ENCODE assay signal across 8 cellular contexts in the genomic region with DNA sequence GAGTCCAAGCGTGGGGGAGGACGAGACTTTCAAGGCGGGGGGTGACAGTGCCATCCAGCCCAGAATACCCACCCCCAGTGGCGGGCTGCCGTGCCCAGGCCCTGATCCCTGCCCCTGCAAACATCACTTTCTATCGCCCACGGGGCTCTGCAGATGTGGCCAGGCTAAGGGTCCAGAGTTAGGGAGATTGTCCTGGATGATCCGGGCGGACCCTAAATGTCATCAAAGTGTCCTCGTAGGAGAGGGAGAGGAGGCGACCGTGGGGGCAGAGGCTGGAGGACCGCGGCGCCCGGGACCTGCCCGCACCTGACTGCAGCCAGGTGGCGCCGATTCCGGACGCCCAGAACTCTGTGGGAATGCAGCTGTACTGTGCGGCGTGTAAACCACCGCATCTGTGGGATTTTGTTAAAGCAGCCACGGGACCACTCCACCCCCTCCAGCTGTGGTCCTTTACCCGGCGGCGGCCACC. TPM values are rescaled to one million over a fixed set of nuclear protein-coding genes. Genes with fewer than 3 reads are reported as not detected.
DNase-seq lines count a peak whose midpoint lies in the region; ATAC-seq, FAIRE-seq and TF ChIP-seq lines count a peak whose summit lies in the region.

No MANE protein-coding gene starts in this region.

- H3K4me3 ChIP-seq in keratinocyte (ENCODE audit: control insufficient read depth in 2 of 3, extremely low read depth in 1 of 3, insufficient read depth in 2 of 3, low read depth in 1 of 3, low read length in 3 of 3): peak overlapping the region; percentile 15 to 72 (median 35)

- peak; percentile 6 for ATAC-seq in HG03280 (IDR thresholded peaks at IDR 0.05; ENCODE audit: unreplicated experiment)
- peak; percentile 15 for ATAC-seq in activated naive CD8-positive, alpha-beta T cell treated with anti-CD3 and anti-CD28 coated beads, Interleukin-2, amount 10 ng/mL, durations not matched to agents 7 days and 5 days (ENCODE audit: low read depth)
- peak; percentile 53 for ATAC-seq in stimulated activated naive CD8-positive, alpha-beta T cell treated with anti-CD3 and anti-CD28 coated beads, Interleukin-15, amount 100 ng/mL, for 72 hours

- H3K9me3 ChIP-seq in keratinocyte (ENCODE audit: control insufficient read depth, low read depth, low read length): no peaks in the 10 kb centered on the region

- H4K20me1 ChIP-seq in keratinocyte (ENCODE audit: control insufficient read depth, extremely low read depth, insufficient read depth, low read length): no peaks in the 10 kb centered on the region

- no peaks in the 10 kb centered on the region for H3K9me3 Mint-ChIP-seq in activated naive CD8-positive, alpha-beta T cell treated with anti-CD3 and anti-CD28 coated beads, Interleukin-2, amount 10 ng/mL, durations not matched to agents 7 days and 5 days
- no peaks in the 10 kb centered on the region for H3K9me3 Mint-ChIP-seq in stimulated activated naive CD8-positive, alpha-beta T cell treated with anti-CD3 and anti-CD28 coated beads, Interleukin-15, amount 100 ng/mL, for 72 hours

- H3K36me3 ChIP-seq in keratinocyte (ENCODE audit: control insufficient read depth in 2 of 2, extremely low read depth in 1 of 2, insufficient read depth in 2 of 2, low read length in 2 of 2): no peaks in the 10 kb centered on the region

- peak overlapping the region; percentile 64 for H3K9ac ChIP-seq in keratinocyte (ENCODE audit: control insufficient read depth, extremely low read depth, insufficient read depth, low read length)

- dilution Hi-C loops in keratinocyte (cut with MboI; ENCODE audit: extremely low pct_ligation_motif_present, low sequenced_read_pairs): no loop called here

- peak overlapping the region; percentile 76 for H3K4me2 ChIP-seq in keratinocyte (ENCODE audit: control insufficient read depth, extremely low read depth, insufficient read depth, low read depth, low read length)

- H3K27ac Mint-ChIP-seq in activated naive CD8-positive, alpha-beta T cell treated with anti-CD3 and anti-CD28 coated beads, Interleukin-2, amount 10 ng/mL, durations not matched to agents 7 days and 5 days: no peak overlapping the region
- no peak overlapping the region for H3K27ac Mint-ChIP-seq in stimulated activated naive CD8-positive, alpha-beta T cell treated with anti-CD3 and anti-CD28 coated beads, Interleukin-15, amount 100 ng/mL, for 72 hours

- no peaks in the 10 kb centered on the region for H3K36me3 Mint-ChIP-seq in activated naive CD8-positive, alpha-beta T cell treated with anti-CD3 and anti-CD28 coated beads, Interleukin-2, amount 10 ng/mL, durations not matched to agents 7 days and 5 days

- POLR2A ChIA-PET in activated naive CD8-positive, alpha-beta T cell treated with anti-CD3 and anti-CD28 coated beads, Interleukin-2, amount 10 ng/mL, durations not matched to agents 7 days and 5 days (lab: Charles Lee): interaction anchor here (1.6 kb wide), 1 partner anchor 10 kb away, joined by 18 read pairs; no protein-coding TSS in a partner anchor

- peaks cover 11% of the 10 kb centered on the region for H3K4me1 ChIP-seq in keratinocyte (ENCODE audit: control insufficient read depth, extremely low read depth, insufficient read depth, low read length)

- peaks cover 30% of the 10 kb centered on the region for H3K27me3 Mint-ChIP-seq in activated naive CD8-positive, alpha-beta T cell treated with anti-CD3 and anti-CD28 coated beads, Interleukin-2, amount 10 ng/mL, durations not matched to agents 7 days and 5 days
- peaks cover 28% of the 10 kb centered on the region for H3K27me3 Mint-ChIP-seq in stimulated activated naive CD8-positive, alpha-beta T cell treated with anti-CD3 and anti-CD28 coated beads, Interleukin-15, amount 100 ng/mL, for 72 hours

- in situ Hi-C loops in GM13977 (cut with MboI; ENCODE audit: low pct_unique_long_range_greater_than_20kb, low sequenced_read_pairs, unreplicated experiment): no loop called here

- H3K4me1 Mint-ChIP-seq in activated naive CD8-positive, alpha-beta T cell treated with anti-CD3 and anti-CD28 coated beads, Interleukin-2, amount 10 ng/mL, durations not matched to agents 7 days and 5 days: peaks cover 1% of the 10 kb centered on the region
- no peaks in the 10 kb centered on the region for H3K4me1 Mint-ChIP-seq in stimulated activated naive CD8-positive, alpha-beta T cell treated with anti-CD3 and anti-CD28 coated beads, Interleukin-15, amount 100 ng/mL, for 72 hours

- DNase-seq in GM13977 (ENCODE audit: low spot score) (no peak), keratinocyte (ENCODE audit: low read depth, low spot score) (no peak), HuH-7.5 (ENCODE audit: low spot score) (no peak), NCI-H1436 treated with DMSO at 0.1 percent for 48 hours (lab: John Stamatoyannopoulos, UW) (no peak), DMS153 treated with DMSO at 0.1 percent for 48 hours (lab: John Stamatoyannopoulos, UW; ENCODE audit: unreplicated experiment) (no peak)
- peak; percentile 50 for DNase-seq in activated naive CD8-positive, alpha-beta T cell treated with anti-CD3 and anti-CD28 coated beads, Interleukin-2, amount 10 ng/mL, durations not matched to agents 7 days and 5 days
- DNase-seq in stimulated activated naive CD8-positive, alpha-beta T cell treated with anti-CD3 and anti-CD28 coated beads, Interleukin-15, amount 100 ng/mL, for 72 hours: peak; percentile 15 to 33

- no peak overlapping the region for H3K27ac ChIP-seq in keratinocyte (ENCODE audit: control insufficient read depth, insufficient read depth, low read length)

- no peaks in the 10 kb centered on the region for H3K9me1 ChIP-seq in keratinocyte (ENCODE audit: control insufficient read depth, extremely low read depth, insufficient read depth, low read length)

- peaks cover 19% of the 10 kb centered on the region for H3K27me3 ChIP-seq in keratinocyte (ENCODE audit: control insufficient read depth, extremely low read depth, insufficient read depth, low read length)

- H3K4me3 Mint-ChIP-seq in activated naive CD8-positive, alpha-beta T cell treated with anti-CD3 and anti-CD28 coated beads, Interleukin-2, amount 10 ng/mL, durations not matched to agents 7 days and 5 days: peak overlapping the region; percentile 70
- H3K4me3 Mint-ChIP-seq in stimulated activated naive CD8-positive, alpha-beta T cell treated with anti-CD3 and anti-CD28 coated beads, Interleukin-15, amount 100 ng/mL, for 72 hours: peak overlapping the region; percentile 71 to 77

- no peak for FAIRE-seq in keratinocyte (lab: Jason Lieb, UNC)

- peak overlapping the region; percentile 92 for H2AFZ ChIP-seq in keratinocyte (ENCODE audit: control insufficient read depth, low read length)

- TF ChIP-seq CTCF in GM13977 (IDR thresholded peaks at IDR 0.05; ENCODE audit: extremely low read depth, insufficient read depth, missing control alignments) (peak; percentile 39), keratinocyte (optimal IDR thresholded peaks at IDR 0.05 in 1 of 3, IDR thresholded peaks at IDR 0.05 in 1 of 3, conservative IDR thresholded peaks at IDR 0.05 in 1 of 3; ENCODE audit: extremely low read depth in 1 of 3, insufficient read depth in 2 of 3, low read length in 3 of 3) (peak; percentile 28 to 63 (median 63))

- H3K79me2 ChIP-seq in keratinocyte (ENCODE audit: control insufficient read depth, insufficient read depth, low read length): no peaks in the 10 kb centered on the region

RNA-seq across cellular contexts. Expression of a gene that starts 32.4 kb away (rescaled TPM):
- under 1 TPM; 0.39 to 0.54 TPM for total RNA-seq in activated naive CD8-positive, alpha-beta T cell treated with anti-CD3 and anti-CD28 coated beads, Interleukin-2, amount 10 ng/mL, durations not matched to agents 7 days and 5 days
- 0.07 to 0.13 TPM (median 0.09 TPM) in 3 replicates for polyA plus RNA-seq in keratinocyte
- polyA plus RNA-seq in keratinocyte (2011; ENCODE audit: low read depth): 0.10 TPM
- 0.10 and 0.11 TPM in 2 replicates for polyA plus RNA-seq in keratinocyte (2011; cell fraction: cytosol; rRNA removed)
- polyA plus RNA-seq in keratinocyte (2011; cell fraction: nucleus; rRNA removed): 0.21 and 0.22 TPM in 2 replicates
- polyA plus RNA-seq in keratinocyte (2012; ENCODE audit: low replicate concordance): 0.13 and 0.17 TPM in 2 replicates
- 0.10 to 0.13 TPM in 2 of 3 replicates, not detected in the other for polyA minus RNA-seq in keratinocyte
- not detected for polyA minus RNA-seq in keratinocyte (2011; cell fraction: cytosol; rRNA and poly(A)+ RNA removed)
- 0.21 and 0.23 TPM in 2 replicates for polyA minus RNA-seq in keratinocyte (2011; cell fraction: nucleus; rRNA and poly(A)+ RNA removed)

Comparison
In these comparisons a context has a peak if more than half of its experiments do, and no peak if none do; other contexts are left out.
1. DNase-seq: peak in activated naive CD8-positive, alpha-beta T cell treated with anti-CD3 and anti-CD28 coated beads, Interleukin-2, amount 10 ng/mL, durations not matched to agents 7 days and 5 days (single experiment) and stimulated activated naive CD8-positive, alpha-beta T cell treated with anti-CD3 and anti-CD28 coated beads, Interleukin-15, amount 100 ng/mL, for 72 hours (2 of 2); none in GM13977 (single experiment), keratinocyte (single experiment), HuH-7.5 (single experiment), NCI-H1436 treated with DMSO at 0.1 percent for 48 hours (single experiment) and DMS153 treated with DMSO at 0.1 percent for 48 hours (single experiment).
2. Peak in every context shown above with its lines, with median percentiles within 50 percentile points of each other: ATAC-seq.